In genomic region chr1:233439721-233440120, GRCh38 we compare ENCODE assay signal across 16 cellular contexts.
"Had no signal": no experiment of that assay in that cellular context is flagged by ENCODE, and none has a peak within 500 bp of the region (broad histone marks: within the 10 kb centered on the region; RNA-seq: fewer than 3 reads in every experiment).

No MANE protein-coding gene starts in this region.

- H3K27me3 ChIP-seq: hepatocyte, neutrophil, upper lobe of left lung, uterus had no signal

- H3K36me3 ChIP-seq: neutrophil, tibial artery, upper lobe of left lung, uterus had no signal

- H3K4me3 ChIP-seq: dorsolateral prefrontal cortex, hepatocyte, psoas muscle, skin epidermis, tibial artery, upper lobe of left lung, uterus had no signal

- DNase-seq: cortex of kidney; dorsolateral prefrontal cortex; effector CD8-positive, alpha-beta T cell; foreskin keratinocyte; head of caudate nucleus; mammary epithelial cell; naive thymus-derived CD4-positive, alpha-beta T cell; psoas muscle; stimulated activated CD4-positive, alpha-beta T cell treated with anti-CD3 and anti-CD28 coated beads, Interleukin-12 subunit alpha, Interleukin-12 subunit beta, amount 100 ng/mL, for 4 hours; stimulated activated naive CD4-positive, alpha-beta T cell; tibial artery; upper lobe of left lung; uterus had no signal

- H3K9me3 ChIP-seq: neutrophil, psoas muscle, tibial artery, upper lobe of left lung, uterus had no signal

- H3K27ac ChIP-seq: dorsolateral prefrontal cortex, foreskin keratinocyte, hepatocyte, neutrophil, psoas muscle, skin epidermis, tibial artery, upper lobe of left lung, uterus had no signal
